ENCODE assay signal across 32 cellular contexts in the genomic region with DNA sequence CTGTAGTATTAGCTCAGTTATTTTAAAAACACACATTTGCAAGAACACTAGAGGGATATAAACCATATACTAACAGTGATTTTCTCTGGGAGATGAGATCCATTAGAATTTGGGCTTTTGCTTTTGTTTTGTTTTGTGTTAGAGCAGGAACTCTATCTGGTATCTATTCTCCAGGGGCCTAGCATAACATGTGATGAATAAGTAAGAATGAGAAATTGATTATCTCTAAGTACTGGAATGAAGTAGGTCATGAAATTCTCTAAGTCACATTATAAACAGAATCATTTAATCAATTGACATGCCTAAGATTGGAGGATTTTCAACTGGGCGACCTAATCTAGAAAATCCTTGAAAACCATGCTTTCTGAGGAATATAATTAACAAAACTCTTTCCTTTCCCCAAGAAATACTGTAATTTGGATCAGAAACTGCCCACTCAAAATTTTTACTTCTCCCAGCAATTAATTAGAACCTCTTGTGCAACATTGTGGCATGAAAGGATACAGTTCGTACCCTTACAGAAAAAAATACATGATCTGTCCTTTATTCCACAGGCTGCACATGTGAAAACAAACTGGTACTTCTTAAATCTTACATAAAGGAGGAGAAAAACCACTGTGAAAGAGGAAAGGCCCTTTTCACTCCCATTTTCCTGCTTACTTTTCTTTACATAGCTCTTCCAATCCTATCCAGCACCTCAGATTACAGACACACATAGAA.
A peak's percentile ranks its signal among the peaks of the same experiment; 100 is the strongest.
DNase-seq lines count a peak whose midpoint lies in the region; ATAC-seq, FAIRE-seq and TF ChIP-seq lines count a peak whose summit lies in the region.
"Had no signal": no experiment of that assay in that cellular context is flagged by ENCODE, and none has a peak within 500 bp of the region (broad histone marks: within the 10 kb centered on the region; RNA-seq: fewer than 3 reads in every experiment).

No MANE protein-coding gene starts in this region.

- H3K36me3 Mint-ChIP-seq in MCF 10A (ENCODE audit: insufficient read depth, unreplicated experiment) = peaks cover 24% of the 10 kb centered on the region
- H3K36me3 Mint-ChIP-seq: natural killer cell had no signal

- H3K4me2 ChIP-seq in keratinocyte (ENCODE audit: control insufficient read depth, extremely low read depth, insufficient read depth, low read depth, low read length) = no peak overlapping the region

- H4K20me1 ChIP-seq in keratinocyte (ENCODE audit: control insufficient read depth, extremely low read depth, insufficient read depth, low read length) = no peaks in the 10 kb centered on the region

- no peak overlapping the region for H3K4me3 Mint-ChIP-seq in MCF 10A (ENCODE audit: unreplicated experiment)
- H3K4me3 Mint-ChIP-seq: activated CD4-positive, alpha-beta T cell treated with anti-CD3 and anti-CD28 coated beads, Interleukin-2, amount 10 ng/mL, durations not matched to agents 24 days and 14 days; activated CD8-positive, alpha-beta memory T cell treated with anti-CD3 and anti-CD28 coated beads, Interleukin-2, amount 10 ng/mL, durations not matched to agents 7 days and 5 days; activated naive CD8-positive, alpha-beta T cell treated with anti-CD3 and anti-CD28 coated beads for 36 hours; natural killer cell; stimulated activated effector memory CD8-positive, alpha-beta T cell treated with anti-CD3 and anti-CD28 coated beads, Interleukin-12 subunit alpha, Interleukin-12 subunit beta, amount 100 ng/mL, for 72 hours had no signal

- peaks cover 0 to 2% of the 10 kb centered on the region in 2 donors for H3K4me1 ChIP-seq in breast epithelium
- peaks cover 29% of the 10 kb centered on the region for H3K4me1 ChIP-seq in keratinocyte (ENCODE audit: control insufficient read depth, extremely low read depth, insufficient read depth, low read length)
- peaks cover 24% of the 10 kb centered on the region for H3K4me1 ChIP-seq in testis
- H3K4me1 ChIP-seq: Caco-2, colonic mucosa, Peyer's patch, SJCRH30 had no signal

- peak overlapping the region; percentile 89 for H3K27ac Mint-ChIP-seq in MCF 10A (ENCODE audit: low read depth, unreplicated experiment)
- H3K27ac Mint-ChIP-seq: activated CD4-positive, alpha-beta T cell treated with anti-CD3 and anti-CD28 coated beads, Interleukin-2, amount 10 ng/mL, durations not matched to agents 24 days and 14 days; activated CD8-positive, alpha-beta memory T cell treated with anti-CD3 and anti-CD28 coated beads, Interleukin-2, amount 10 ng/mL, durations not matched to agents 7 days and 5 days; activated naive CD8-positive, alpha-beta T cell treated with anti-CD3 and anti-CD28 coated beads for 36 hours; activated T-helper 2 cell treated with anti-CD3 and anti-CD28 coated beads, Interferon-gamma antibody, Interleukin-2, Interleukin-4, amounts not matched to agents 10 μg/mL and 5 μg/mL and 100 μg/mL, durations not matched to agents 14 hours and 24 hours and 36 hours; natural killer cell had no signal

- dilution Hi-C loops in keratinocyte (cut with MboI; ENCODE audit: extremely low pct_ligation_motif_present, low sequenced_read_pairs) = loop anchor here (25.0 kb wide), 1 partner anchor 94 kb away; the partner anchor contains the start of gene MRTFA

- H3K79me2 ChIP-seq in keratinocyte (ENCODE audit: control insufficient read depth, insufficient read depth, low read length) = peaks cover 40% of the 10 kb centered on the region

- H3K9me3 Mint-ChIP-seq in MCF 10A (ENCODE audit: unreplicated experiment) = no peaks in the 10 kb centered on the region
- H3K9me3 Mint-ChIP-seq: activated CD4-positive, alpha-beta T cell treated with anti-CD3 and anti-CD28 coated beads, Interleukin-2, amount 10 ng/mL, durations not matched to agents 24 days and 14 days; activated naive CD8-positive, alpha-beta T cell treated with anti-CD3 and anti-CD28 coated beads for 36 hours; activated T-helper 2 cell treated with anti-CD3 and anti-CD28 coated beads, Interferon-gamma antibody, Interleukin-2, Interleukin-4, amounts not matched to agents 10 μg/mL and 5 μg/mL and 100 μg/mL, durations not matched to agents 14 hours and 24 hours and 36 hours; natural killer cell; stimulated activated effector memory CD8-positive, alpha-beta T cell treated with anti-CD3 and anti-CD28 coated beads, Interleukin-12 subunit alpha, Interleukin-12 subunit beta, amount 100 ng/mL, for 72 hours had no signal

- no peaks in the 10 kb centered on the region for H3K36me3 ChIP-seq in breast epithelium
- H3K36me3 ChIP-seq in keratinocyte (ENCODE audit: control insufficient read depth in 2 of 2, extremely low read depth in 1 of 2, insufficient read depth in 2 of 2, low read length in 2 of 2) = peaks cover 0 to 2% of the 10 kb centered on the region in 2 experiments
- no peaks in the 10 kb centered on the region for H3K36me3 ChIP-seq in testis (ENCODE audit: low read depth, missing control alignments)
- H3K36me3 ChIP-seq: BE2C, colonic mucosa, SJCRH30, thoracic aorta had no signal

- no peaks in the 10 kb centered on the region for H3K27me3 ChIP-seq in breast epithelium
- H3K27me3 ChIP-seq in keratinocyte (ENCODE audit: control insufficient read depth, extremely low read depth, insufficient read depth, low read length) = no peaks in the 10 kb centered on the region
- no peaks in the 10 kb centered on the region for H3K27me3 ChIP-seq in testis
- H3K27me3 ChIP-seq: BE2C, body of pancreas, colonic mucosa, heart left ventricle, Peyer's patch, SJCRH30 had no signal

- intact Hi-C loops in MCF 10A (cut with micrococcal nuclease) = no loop called here
- intact Hi-C loops in breast epithelium (cut with DNase I; ENCODE audit: low total_unique reads) = no loop called here
- intact Hi-C loops in testis (cut with DNase I; ENCODE audit: low total_unique reads) = no loop called here

- no peak for DNase-seq in MCF 10A (ENCODE audit: unreplicated experiment)
- no peak for DNase-seq in breast epithelium (ENCODE audit: low spot score in 2 of 2)
- DNase-seq in amniotic epithelial cell (ENCODE audit: low read depth) = peak; percentile 60
- no peak for DNase-seq in keratinocyte (ENCODE audit: low read depth, low spot score)
- DNase-seq in testis = no peak
- DNase-seq in 8988T = no peak
- DNase-seq: activated CD4-positive, alpha-beta T cell treated with anti-CD3 and anti-CD28 coated beads, Interleukin-2, amount 10 ng/mL, durations not matched to agents 24 days and 14 days; activated CD8-positive, alpha-beta memory T cell treated with anti-CD3 and anti-CD28 coated beads, Interleukin-2, amount 10 ng/mL, durations not matched to agents 7 days and 5 days; activated naive CD8-positive, alpha-beta T cell treated with anti-CD3 and anti-CD28 coated beads for 36 hours; BE2C; body of pancreas; Caco-2; colonic mucosa; DMS79 treated with DMSO at 0.1 percent for 48 hours; H7; heart left ventricle; midbrain; natural killer cell; NCI-H1417; NCI-H2107; NCI-H510A; NK-92 treated with Interleukin-12 subunit alpha and Interleukin-12 subunit beta, amount 100 ng/mL, for 24 hours; Peyer's patch; SJCRH30 had no signal

- TF ChIP-seq CTCF in MCF 10A (IDR thresholded peaks at IDR 0.05; ENCODE audit: unreplicated experiment) = no peak
- TF ChIP-seq CTCF in breast epithelium (IDR thresholded peaks at IDR 0.05) = no peak
- TF ChIP-seq CTCF in keratinocyte (optimal IDR thresholded peaks at IDR 0.05 in 1 of 3, IDR thresholded peaks at IDR 0.05 in 1 of 3, conservative IDR thresholded peaks at IDR 0.05 in 1 of 3; ENCODE audit: extremely low read depth in 1 of 3, insufficient read depth in 2 of 3, low read length in 3 of 3) = no peak
- no peak for TF ChIP-seq CTCF in testis (IDR thresholded peaks at IDR 0.05)

- TF ChIP-seq POLR2A in breast epithelium (IDR thresholded peaks at IDR 0.05) (no peak), testis (IDR thresholded peaks at IDR 0.05) (no peak)

- H3K9me3 ChIP-seq in breast epithelium (no peaks in the 10 kb centered on the region), keratinocyte (ENCODE audit: control insufficient read depth, low read depth, low read length) (no peaks in the 10 kb centered on the region), testis (no peaks in the 10 kb centered on the region)
- H3K9me3 ChIP-seq: BE2C, body of pancreas, Caco-2, colonic mucosa, heart left ventricle, Peyer's patch, SJCRH30, thoracic aorta had no signal

- no peak overlapping the region for H3K27ac ChIP-seq in breast epithelium
- H3K27ac ChIP-seq in keratinocyte (ENCODE audit: control insufficient read depth, insufficient read depth, low read length) = peak overlapping the region; percentile 25
- peak overlapping the region in 1 of 2 donors; percentile 55 for H3K27ac ChIP-seq in testis
- H3K27ac ChIP-seq: body of pancreas, colonic mucosa, Peyer's patch, SJCRH30, thoracic aorta had no signal

- H3K4me3 ChIP-seq in breast epithelium (no peak overlapping the region), keratinocyte (ENCODE audit: control insufficient read depth in 2 of 3, extremely low read depth in 1 of 3, insufficient read depth in 2 of 3, low read depth in 1 of 3, low read length in 3 of 3) (no peak overlapping the region), testis (no peak overlapping the region)
- H3K4me3 ChIP-seq: body of pancreas, colonic mucosa, GM12878, heart left ventricle, Peyer's patch, SJCRH30, thoracic aorta had no signal

- POLR2A ChIA-PET in MCF 10A (lab: Yijun Ruan, JAX) = interaction anchor here (0.6 to 3.0 kb wide), 22 partner anchors 9 to 1041 kb away, joined by 3 to 28 read pairs (median 5); partner anchors contain the start of genes MIEF1 and MRTFA

- ATAC-seq in GM18861 (IDR thresholded peaks at IDR 0.05; ENCODE audit: unreplicated experiment) (no peak), GM21367 (IDR thresholded peaks at IDR 0.05; ENCODE audit: unreplicated experiment) (no peak)
- ATAC-seq: activated CD8-positive, alpha-beta memory T cell treated with anti-CD3 and anti-CD28 coated beads, Interleukin-2, amount 10 ng/mL, durations not matched to agents 7 days and 5 days; body of pancreas; GM12878; heart left ventricle; natural killer cell; stimulated activated effector memory CD8-positive, alpha-beta T cell treated with anti-CD3 and anti-CD28 coated beads, Interleukin-12 subunit alpha, Interleukin-12 subunit beta, amount 100 ng/mL, for 72 hours had no signal

- no peak overlapping the region for H3K9ac ChIP-seq in keratinocyte (ENCODE audit: control insufficient read depth, extremely low read depth, insufficient read depth, low read length)

- 29 to 37% methylated on average over 2 of the region's 2 CpGs for WGBS in testis, 2 donors

- H2AFZ ChIP-seq in keratinocyte (ENCODE audit: control insufficient read depth, low read length) = no peak overlapping the region

- BruUV-seq in MCF 10A (replicated peaks; lab: Mats Ljungman, UMichigan) = no TSS peak

- H3K9me1 ChIP-seq in keratinocyte (ENCODE audit: control insufficient read depth, extremely low read depth, insufficient read depth, low read length) = no peaks in the 10 kb centered on the region

- FAIRE-seq in keratinocyte (lab: Jason Lieb, UNC) = no peak
- FAIRE-seq: GM12878, GM19239 had no signal

- no peaks in the 10 kb centered on the region for H3K27me3 Mint-ChIP-seq in MCF 10A (ENCODE audit: insufficient read depth, unreplicated experiment)
- H3K27me3 Mint-ChIP-seq: activated CD4-positive, alpha-beta T cell treated with anti-CD3 and anti-CD28 coated beads, Interleukin-2, amount 10 ng/mL, durations not matched to agents 24 days and 14 days; activated CD8-positive, alpha-beta memory T cell treated with anti-CD3 and anti-CD28 coated beads, Interleukin-2, amount 10 ng/mL, durations not matched to agents 7 days and 5 days; activated naive CD8-positive, alpha-beta T cell treated with anti-CD3 and anti-CD28 coated beads for 36 hours; progenitor cell of endocrine pancreas had no signal

- CTCF ChIA-PET in MCF 10A (lab: Yijun Ruan, JAX) = interaction anchor here (0.6 to 1.1 kb wide), 2 partner anchors 13 to 93 kb away, joined by 4 read pairs; no protein-coding TSS in a partner anchor

- H3K4me1 Mint-ChIP-seq in MCF 10A (ENCODE audit: insufficient read depth, unreplicated experiment) = peaks cover 31% of the 10 kb centered on the region
